ENCODE assay signal across 2 cellular contexts in the genomic region with DNA sequence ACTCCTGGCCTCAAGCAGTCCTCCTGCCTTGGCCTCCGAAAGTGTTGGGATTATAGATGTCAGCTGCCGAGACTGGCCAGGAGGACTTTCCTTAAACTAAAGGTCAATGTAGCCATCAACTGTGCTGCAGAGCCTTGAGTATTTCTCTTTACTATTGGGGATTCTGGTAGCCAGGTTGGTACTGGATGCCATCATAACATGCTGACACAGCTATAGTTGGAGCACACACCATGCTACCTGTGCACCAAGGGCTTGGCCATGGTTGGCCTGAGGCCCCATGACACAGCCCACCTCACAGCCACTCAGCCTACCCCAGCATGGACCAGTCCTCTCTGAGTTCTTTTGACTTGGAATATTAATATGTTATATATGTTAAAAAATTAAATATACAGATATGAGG.
TF ChIP-seq lines count a peak whose summit lies in the region.

No MANE protein-coding gene starts in this region.

TF ChIP-seq in HepG2, 621 proteins besides CTCF, POLR2A, EP300 and RAD21:
- TF ChIP-seq, protein P1, sequence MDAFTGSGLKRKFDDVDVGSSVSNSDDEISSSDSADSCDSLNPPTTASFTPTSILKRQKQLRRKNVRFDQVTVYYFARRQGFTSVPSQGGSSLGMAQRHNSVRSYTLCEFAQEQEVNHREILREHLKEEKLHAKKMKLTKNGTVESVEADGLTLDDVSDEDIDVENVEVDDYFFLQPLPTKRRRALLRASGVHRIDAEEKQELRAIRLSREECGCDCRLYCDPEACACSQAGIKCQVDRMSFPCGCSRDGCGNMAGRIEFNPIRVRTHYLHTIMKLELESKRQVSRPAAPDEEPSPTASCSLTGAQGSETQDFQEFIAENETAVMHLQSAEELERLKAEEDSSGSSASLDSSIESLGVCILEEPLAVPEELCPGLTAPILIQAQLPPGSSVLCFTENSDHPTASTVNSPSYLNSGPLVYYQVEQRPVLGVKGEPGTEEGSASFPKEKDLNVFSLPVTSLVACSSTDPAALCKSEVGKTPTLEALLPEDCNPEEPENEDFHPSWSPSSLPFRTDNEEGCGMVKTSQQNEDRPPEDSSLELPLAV (CRISPR knock-in tag; conservative IDR thresholded peaks at IDR 0.05; ENCODE audit: low read depth), result no peak
- TF ChIP-seq MAFF (IDR thresholded peaks at IDR 0.05; ENCODE audit: low read depth, low read length) (0 out of 2 replicates have a peak, but pooled peaks have one; percentile 17), MAFK (conservative IDR thresholded peaks at IDR 0.05 in 1 of 2, IDR thresholded peaks at IDR 0.05 in 1 of 2; ENCODE audit: low read length in 2 of 2) (peak in 1 of 2 experiments; percentile 69; a peak in 3 of 4 replicates)
TF ChIP-seq in HepG2: peak in this region for 2.

TF ChIP-seq in K562, 482 proteins besides CTCF, POLR2A, EP300 and RAD21:
- TF ChIP-seq ZNF316 (IDR thresholded peaks at IDR 0.05) (0 out of 2 replicates have a peak, but pooled peaks have one; percentile 2), ZNF764 (CRISPR knock-in tag; IDR thresholded peaks at IDR 0.05; ENCODE audit: low read depth) (no peak), STAT5B (CRISPR knock-in tag; IDR thresholded peaks at IDR 0.05) (no peak), IFI16 (CRISPR knock-in tag; IDR thresholded peaks at IDR 0.05) (no peak), ZNF408 (CRISPR knock-in tag; IDR thresholded peaks at IDR 0.05; ENCODE audit: low read depth) (no peak)
